10 cellular contexts compared by ENCODE assay signal in genomic region chr4:118834070-118834469, GRCh38. TPM values are rescaled to one million over a fixed set of nuclear protein-coding genes. Genes with fewer than 3 reads are reported as not detected.
DNase-seq lines count a peak whose midpoint lies in the region; TF ChIP-seq lines count a peak whose summit lies in the region.
"Had no signal": no experiment of that assay in that cellular context is flagged by ENCODE, and none has a peak within 500 bp of the region (broad histone marks: within the 10 kb centered on the region; RNA-seq: fewer than 3 reads in every experiment).

No MANE protein-coding gene starts in this region.

- H3K36me3 ChIP-seq in Peyer's patch: peaks cover 0 to 32% (median 0%) of the 10 kb centered on the region in 3 donors

- H3K27ac ChIP-seq in Peyer's patch: no peak overlapping the region

- peak overlapping the region; percentile 14 to 89 for H3K4me3 ChIP-seq in cardiac fibroblast (replicated peaks in 1 of 2; ENCODE audit: low read depth in 2 of 2, low read length in 2 of 2)
- H3K4me3 ChIP-seq in Peyer's patch: peak overlapping the region in 1 of 4 donors; percentile 91

- DNase-seq in EH (ENCODE audit: low read depth) (peak; percentile 44), LHCN-M2 (ENCODE audit: low read depth) (peak; percentile 25), cardiac fibroblast (ENCODE audit: low read depth in 2 of 2) (peak in 1 of 2 donors; percentile 27), nephron progenitor cell (no peak), NCI-H1092 treated with DMSO at 0.1 percent for 48 hours (lab: John Stamatoyannopoulos, UW) (no peak), Peyer's patch (no peak), COR-L47 (lab: John Stamatoyannopoulos, UW) (no peak)
- no peak for DNase-seq in stimulated activated CD4-positive, alpha-beta T cell treated with anti-CD3 and anti-CD28 coated beads, Interleukin-2, amount 100 ng/mL, for 48 hours
- DNase-seq: activated CD4-positive, alpha-beta T cell treated with anti-CD3 and anti-CD28 coated beads for 1 hour; testis had no signal

- no peak for TF ChIP-seq POLR2A in Peyer's patch (IDR thresholded peaks at IDR 0.05)

- H3K36me3 Mint-ChIP-seq in nephron progenitor cell (ENCODE audit: low read depth): peaks cover 23% of the 10 kb centered on the region

- TF ChIP-seq CTCF in cardiac fibroblast (IDR thresholded peaks at IDR 0.05; ENCODE audit: low read depth, low read length) (no peak), nephron progenitor cell (IDR thresholded peaks at IDR 0.05) (no peak), Peyer's patch (IDR thresholded peaks at IDR 0.05) (no peak)

- H3K4me1 Mint-ChIP-seq in nephron progenitor cell: peaks cover 20% of the 10 kb centered on the region

- H3K27me3 ChIP-seq in Peyer's patch: no peaks in the 10 kb centered on the region
- H3K27me3 ChIP-seq: testis had no signal

- no peaks in the 10 kb centered on the region for H3K9me3 Mint-ChIP-seq in nephron progenitor cell

- no peaks in the 10 kb centered on the region for H3K27me3 Mint-ChIP-seq in nephron progenitor cell (ENCODE audit: low read depth, poor library complexity)

- no peaks in the 10 kb centered on the region for H3K9me3 ChIP-seq in Peyer's patch
- H3K9me3 ChIP-seq: testis had no signal

- no peak overlapping the region for H3K27ac Mint-ChIP-seq in nephron progenitor cell

- peak overlapping the region; percentile 55 for H3K4me3 Mint-ChIP-seq in nephron progenitor cell

- H3K4me1 ChIP-seq in Peyer's patch: peaks cover 0 to 16% (median 3%) of the 10 kb centered on the region in 4 donors

RNA-seq across cellular contexts. Expression of gene SEC24D, which starts 1.9 kb away (rescaled TPM):
- total RNA-seq in LHCN-M2 (2014; rRNA removed) (71.4 and 80.1 TPM in 2 replicates), Peyer's patch (100 to 1,000 TPM in 1 of 4 donors, 10 to 100 TPM in 3; 52.8 to 117 (median 76.0) TPM)
- polyA plus RNA-seq in LHCN-M2 (2012): 54.6 TPM

RNA-seq across cellular contexts. Expression of gene SYNPO2, which starts 54.6 kb away (rescaled TPM):
- total RNA-seq in LHCN-M2 (2014; rRNA removed) (35.2 and 69.7 TPM in 2 replicates), Peyer's patch (10 to 100 TPM; 24.9 to 77.6 (median 41.1) TPM)
- polyA plus RNA-seq in LHCN-M2 (2012): 19.2 TPM

Comparison
In these comparisons a context has a peak if more than half of its experiments do, and no peak if none do; other contexts are left out.
1. DNase-seq: peak in EH (single experiment) and LHCN-M2 (single experiment); none in nephron progenitor cell (single experiment), stimulated activated CD4-positive, alpha-beta T cell treated with anti-CD3 and anti-CD28 coated beads, Interleukin-2, amount 100 ng/mL, for 48 hours (0 of 2), NCI-H1092 treated with DMSO at 0.1 percent for 48 hours (single experiment), Peyer's patch (0 of 3) and COR-L47 (single experiment).